Comparison of ENCODE assay signal across 23 cellular contexts in the genomic region with DNA sequence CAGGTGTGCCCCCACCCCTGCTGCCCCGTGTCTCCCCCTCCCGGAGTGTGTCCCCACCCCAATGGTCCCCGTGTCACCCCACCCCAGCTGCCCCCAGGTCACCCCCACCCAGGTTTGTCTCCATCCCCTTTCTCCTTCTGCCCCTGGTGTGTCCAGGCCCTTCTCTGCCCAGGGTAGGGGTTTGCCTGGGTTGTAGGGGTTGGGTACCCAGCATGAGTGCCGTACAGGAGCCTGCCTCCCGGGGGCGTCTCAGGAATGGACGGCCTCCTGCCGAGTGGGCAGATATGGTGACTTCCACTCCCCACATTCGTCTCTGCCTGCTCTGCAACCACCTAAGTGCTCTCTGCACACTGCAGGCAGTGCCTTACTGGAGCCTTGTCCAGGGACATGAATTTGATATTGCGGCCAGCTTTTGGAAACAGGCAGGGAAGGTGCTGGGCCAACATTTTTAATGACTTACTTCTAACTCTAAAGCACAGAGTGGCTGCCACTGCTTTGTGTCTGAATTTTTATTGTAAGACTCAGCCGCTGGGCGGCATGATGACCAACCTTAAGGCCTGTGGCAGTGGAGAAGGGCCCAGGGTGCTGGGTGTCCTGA. TPM values are rescaled to one million over a fixed set of nuclear protein-coding genes. Genes with fewer than 3 reads are reported as not detected.
"Had no signal": no experiment of that assay in that cellular context is flagged by ENCODE, and none has a peak within 500 bp of the region (broad histone marks: within the 10 kb centered on the region; RNA-seq: fewer than 3 reads in every experiment).

No MANE protein-coding gene starts in this region.

- H3K27me3 Mint-ChIP-seq: activated naive CD8-positive, alpha-beta T cell; memory B cell; naive thymus-derived CD8-positive, alpha-beta T cell had no signal

- H3K27ac Mint-ChIP-seq: activated naive CD8-positive, alpha-beta T cell; activated T-cell treated with anti-CD3 and anti-CD28 coated beads, Interleukin-2, amount 50 U/mL, for 72 hours; memory B cell; T-helper 1 cell treated with Interleukin-12 subunit alpha and Interleukin-12 subunit beta and Interleukin-4 antibody, amounts not matched to agents 30 μg/mL and 1 μg/mL, for 36 hours had no signal

- H3K9me3 ChIP-seq: esophagus squamous epithelium, pancreas, tibial artery had no signal

- H3K9me3 Mint-ChIP-seq: activated T-cell treated with anti-CD3 and anti-CD28 coated beads, Interleukin-2, amount 50 U/mL, for 72 hours; memory B cell; naive thymus-derived CD8-positive, alpha-beta T cell; T-helper 1 cell treated with Interleukin-12 subunit alpha and Interleukin-12 subunit beta and Interleukin-4 antibody, amounts not matched to agents 30 μg/mL and 1 μg/mL, for 36 hours had no signal

- H3K27me3 ChIP-seq: pancreas, tibial artery had no signal

- H3K4me3 ChIP-seq: esophagus squamous epithelium, pancreas, tibial artery had no signal

- H3K4me1 ChIP-seq: esophagus squamous epithelium, pancreas, tibial artery had no signal

- H3K36me3 ChIP-seq: pancreas had no signal

- ATAC-seq: naive thymus-derived CD8-positive, alpha-beta T cell; pancreas had no signal

- DNase-seq: activated CD4-positive, CD25-positive, alpha-beta regulatory T cell treated with anti-CD3 and anti-CD28 coated beads, Interleukin-2, amount 50 U/mL, for 72 hours; activated CD8-positive, alpha-beta memory T cell treated with anti-CD3 and anti-CD28 coated beads for 24 hours; activated CD8-positive, alpha-beta memory T cell treated with anti-CD3 and anti-CD28 coated beads, Interleukin-2, amount 50 U/mL, for 48 hours; activated gamma-delta T cell treated with Interleukin-2 at 50 U/mL for 16 hours; activated T-cell treated with anti-CD3 and anti-CD28 coated beads, Interleukin-2, amount 50 U/mL, for 72 hours; amniotic stem cell; dermis blood vessel endothelial cell; effector memory CD4-positive, alpha-beta T cell; esophagus squamous epithelium; naive thymus-derived CD8-positive, alpha-beta T cell; stimulated activated CD4-positive, alpha-beta T cell treated with anti-CD3 and anti-CD28 coated beads, Interleukin-12 subunit alpha, Interleukin-12 subunit beta, amount 100 ng/mL, for 4 hours; stimulated activated CD4-positive, alpha-beta T cell treated with anti-CD3 and anti-CD28 coated beads, Interleukin-1b, Interleukin-23, amount 100 ng/mL, for 48 hours; stimulated activated CD8-positive, alpha-beta memory T cell treated with anti-CD3 and anti-CD28 coated beads, Interleukin-4, amount 100 ng/mL, for 48 hours; stimulated activated naive CD4-positive, alpha-beta T cell treated with Interleukin-2 at 50 U/mL for 16 hours had no signal

- H3K36me3 Mint-ChIP-seq: activated naive CD8-positive, alpha-beta T cell had no signal

- H3K4me3 Mint-ChIP-seq: activated naive CD8-positive, alpha-beta T cell; activated T-cell treated with anti-CD3 and anti-CD28 coated beads, Interleukin-2, amount 50 U/mL, for 72 hours; memory B cell; naive thymus-derived CD8-positive, alpha-beta T cell; T-helper 1 cell treated with Interleukin-12 subunit alpha and Interleukin-12 subunit beta and Interleukin-4 antibody, amounts not matched to agents 30 μg/mL and 1 μg/mL, for 36 hours had no signal

- H3K27ac ChIP-seq: esophagus squamous epithelium, pancreas, tibial artery had no signal

RNA-seq across cellular contexts. Expression of a gene that starts 6.7 kb away (rescaled TPM):
- total RNA-seq: activated T-cell treated with anti-CD3 and anti-CD28 coated beads, Interleukin-2, amount 50 U/mL, for 72 hours; dermis blood vessel endothelial cell; endothelial cell of umbilical vein; esophagus squamous epithelium; glomerular endothelial cell; kidney epithelial cell; mucosa of gallbladder; naive thymus-derived CD8-positive, alpha-beta T cell; pancreas had no signal
